ENCODE assay signal across 8 cellular contexts in the genomic region with DNA sequence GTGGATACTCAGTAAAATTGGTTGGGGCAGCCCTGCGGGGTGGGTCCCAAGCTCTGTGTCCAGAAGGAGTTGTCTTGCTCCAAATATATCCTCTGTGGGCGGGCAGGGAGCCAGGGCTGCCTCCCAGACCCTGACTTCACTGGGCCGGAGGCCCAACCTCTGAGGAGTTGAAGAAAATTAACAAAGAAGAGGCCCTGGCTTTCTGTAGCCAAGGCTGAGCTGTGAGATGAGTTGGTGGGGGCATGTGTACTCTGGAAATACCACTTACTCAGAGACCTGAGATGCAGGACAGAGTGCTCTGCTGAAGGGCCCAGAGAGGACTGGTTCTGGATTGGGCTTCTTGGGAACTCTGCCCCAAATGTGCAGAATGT.
A peak's percentile ranks its signal among the peaks of the same experiment; 100 is the strongest.
DNase-seq lines count a peak whose midpoint lies in the region; ATAC-seq and TF ChIP-seq lines count a peak whose summit lies in the region.

No MANE protein-coding gene starts in this region.

- no peak overlapping the region for H3K4ac ChIP-seq in trophoblast cell (ENCODE audit: low read depth, low read length)

- peak overlapping the region; percentile 55 for H3K27ac ChIP-seq in SJCRH30
- H3K27ac ChIP-seq in trophoblast cell (ENCODE audit: low read depth, low read length): peak overlapping the region; percentile 13

- CTCF ChIA-PET in Calu3 (lab: Charles Lee): interaction anchor here (0.5 to 1.7 kb wide), 6 partner anchors 147 to 606 kb away, joined by 3 to 12 read pairs (median 4); a partner anchor contains a TSS

- H3K27ac Mint-ChIP-seq in Calu3 (ENCODE audit: unreplicated experiment): peak overlapping the region; percentile 95

- peak overlapping the region; percentile 60 for H4K91ac ChIP-seq in trophoblast cell (ENCODE audit: low read depth, low read length)

- peaks cover 27% of the 10 kb centered on the region for H3K4me1 Mint-ChIP-seq in Calu3 (ENCODE audit: low read depth, unreplicated experiment)

- H3K27me3 ChIP-seq in SJCRH30 (no peaks in the 10 kb centered on the region), trophoblast cell (ENCODE audit: insufficient read depth, low read length) (no peaks in the 10 kb centered on the region)

- no peak overlapping the region for H4K12ac ChIP-seq in trophoblast cell (ENCODE audit: low read depth, low read length)

- intact Hi-C loops in Calu3 (cut with micrococcal nuclease; ENCODE audit: unreplicated experiment): loop anchor here (5.0 kb wide), 1 partner anchor 977 kb away; no protein-coding TSS in a partner anchor

- H3K14ac ChIP-seq in trophoblast cell (ENCODE audit: low read length): peak overlapping the region; percentile 32

- peak overlapping the region; percentile 39 for H2BK120ac ChIP-seq in trophoblast cell (ENCODE audit: insufficient read depth, low read length, poor library complexity)

- peak overlapping the region; percentile 14 for H4K8ac ChIP-seq in trophoblast cell (ENCODE audit: low read depth, low read length)

- no peak overlapping the region for H2AFZ ChIP-seq in trophoblast cell (ENCODE audit: insufficient read depth, low read length, poor library complexity)

- no peak overlapping the region for H3K23ac ChIP-seq in trophoblast cell (ENCODE audit: low read length)

- no peaks in the 10 kb centered on the region for H3K9me3 ChIP-seq in SJCRH30 (replicated peaks)
- no peaks in the 10 kb centered on the region for H3K9me3 ChIP-seq in trophoblast cell (ENCODE audit: insufficient read depth, low read depth, low read length)

- no CpG with 5 or more reads among the region's 3 CpGs for WGBS in trophoblast cell (ENCODE audit: extremely low coverage, insufficient coverage, insufficient read length)

- peak overlapping the region; percentile 64 for H2BK5ac ChIP-seq in trophoblast cell (ENCODE audit: low read depth, low read length, poor library complexity)

- no peak for ATAC-seq in HG02938 (IDR thresholded peaks at IDR 0.05; ENCODE audit: unreplicated experiment)

- no peak overlapping the region for H3K4me2 ChIP-seq in trophoblast cell (ENCODE audit: low read length)

- H3K4me1 ChIP-seq in SJCRH30: peaks cover 64% of the 10 kb centered on the region
- H3K4me1 ChIP-seq in trophoblast cell (ENCODE audit: control insufficient read depth in 1 of 2, insufficient read depth in 2 of 2, low read length in 2 of 2): peaks cover 41 to 52% of the 10 kb centered on the region in 2 experiments

- H3K18ac ChIP-seq in trophoblast cell (ENCODE audit: low read length): peak overlapping the region; percentile 9

- peaks cover 10% of the 10 kb centered on the region for H3K79me2 ChIP-seq in trophoblast cell (ENCODE audit: control insufficient read depth, insufficient read depth, low read length, poor library complexity)

- no TSS peak for BruUV-seq in Calu3 (replicated peaks; lab: Mats Ljungman, UMichigan)

- H3K4me3 Mint-ChIP-seq in Calu3 (ENCODE audit: low read depth, unreplicated experiment): peak overlapping the region; percentile 81

- no peak overlapping the region for H2AK5ac ChIP-seq in trophoblast cell (ENCODE audit: low read length)

- no peaks in the 10 kb centered on the region for H3K27me3 Mint-ChIP-seq in Calu3 (ENCODE audit: unreplicated experiment)

- H3K79me1 ChIP-seq in trophoblast cell (ENCODE audit: low read length): peaks cover 49% of the 10 kb centered on the region

- no peaks in the 10 kb centered on the region for H3K9me3 Mint-ChIP-seq in Calu3 (ENCODE audit: low read depth, unreplicated experiment)

- H3K36me3 ChIP-seq in SJCRH30 (no peaks in the 10 kb centered on the region), trophoblast cell (ENCODE audit: control insufficient read depth in 1 of 2, insufficient read depth in 2 of 2, low read length in 2 of 2) (no peaks in the 10 kb centered on the region)

- peak overlapping the region; percentile 21 for H2BK12ac ChIP-seq in trophoblast cell (ENCODE audit: low read length)

- no peak for TF ChIP-seq CTCF in Calu3 (IDR thresholded peaks at IDR 0.05; ENCODE audit: unreplicated experiment)
- TF ChIP-seq CTCF in fibroblast of villous mesenchyme (IDR thresholded peaks at IDR 0.05; ENCODE audit: insufficient read depth, low read depth, low read length): no peak

- DNase-seq in Calu3: no peak
- peak in 1 of 2 experiments; percentile 36 for DNase-seq in SJCRH30
- peak; percentile 90 for DNase-seq in fibroblast of villous mesenchyme (ENCODE audit: low read depth)
- DNase-seq in trophoblast cell: peak in 1 of 2 donors; percentile 33
- no peak for DNase-seq in NCI-H2171 (lab: John Stamatoyannopoulos, UW)
- DNase-seq in SHP77 treated with DMSO at 0.1 percent for 48 hours (lab: John Stamatoyannopoulos, UW): no peak
- no peak for DNase-seq in stimulated activated naive CD4-positive, alpha-beta T cell (lab: John Stamatoyannopoulos, UW)

- H3K4me3 ChIP-seq in SJCRH30 (no peak overlapping the region), fibroblast of villous mesenchyme (ENCODE audit: low read depth, low read length) (no peak overlapping the region), trophoblast cell (ENCODE audit: low read depth, low read length) (no peak overlapping the region)

- peaks cover 33% of the 10 kb centered on the region for H3K36me3 Mint-ChIP-seq in Calu3 (ENCODE audit: insufficient read depth, unreplicated experiment)

- H3K9ac ChIP-seq in trophoblast cell (ENCODE audit: low read length): no peak overlapping the region
